7 cellular contexts compared by ENCODE assay signal in the genomic region with DNA sequence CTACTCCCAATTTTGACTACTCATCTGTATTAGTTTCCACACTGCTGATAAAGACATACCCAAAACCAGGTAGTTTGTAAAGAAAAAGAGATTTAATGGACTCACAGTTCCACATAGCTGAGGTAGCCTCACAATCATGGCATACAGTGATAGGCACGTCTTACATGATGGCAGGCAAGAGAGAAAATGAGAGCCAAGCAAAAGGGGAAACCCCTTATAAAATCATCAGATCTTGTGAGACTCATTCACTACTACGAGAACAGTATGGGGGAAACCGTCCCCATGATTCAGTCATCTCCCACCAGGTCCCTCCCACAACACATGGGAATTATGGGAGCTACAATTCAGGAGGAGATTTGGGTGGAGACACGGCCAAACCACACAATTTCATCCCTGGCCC. TPM values are rescaled to one million over a fixed set of nuclear protein-coding genes. Genes with fewer than 3 reads are reported as not detected.
DNase-seq lines count a peak whose midpoint lies in the region; ATAC-seq lines count a peak whose summit lies in the region.
"Not testable (repeated sequence)": the region's sequence is repeated elsewhere in the genome, so short reads cannot be mapped to it uniquely, and the experiment has no call there.

No MANE protein-coding gene starts in this region.

- H3K4me3 ChIP-seq in CD4-positive, CD25-positive, alpha-beta regulatory T cell (ENCODE audit: low read depth, low read length) = not testable (repeated sequence)

- not testable (repeated sequence) for H3K27ac ChIP-seq in CD4-positive, CD25-positive, alpha-beta regulatory T cell (ENCODE audit: insufficient read depth, low read length, poor library complexity, severe bottlenecking)

- H3K27me3 Mint-ChIP-seq in CD4-positive, CD25-positive, alpha-beta regulatory T cell; IgD-negative memory B cell; activated CD4-positive, alpha-beta T cell treated with anti-CD3 and anti-CD28 coated beads, Interleukin-2, amount 10 ng/mL, durations not matched to agents 24 days and 14 days; activated T-helper 1 cell treated with anti-CD3 and anti-CD28 coated beads, Interleukin-12 subunit alpha, Interleukin-12 subunit beta, Interleukin-2, Interleukin-4 antibody, amounts not matched to agents 30 ng/mL and 10 ng/mL and 1 ng/mL, durations not matched to agents 14 hours and 24 hours and 36 hours (ENCODE audit: insufficient read depth); immature natural killer cell (ENCODE audit: low read depth in 3 of 3); natural killer cell treated with Interleukin-12 subunit alpha and Interleukin-12 subunit beta and Interleukin-15 and Interleukin-18, amount 100 ng/mL, for 72 hours: not testable (repeated sequence)

- H3K4me3 Mint-ChIP-seq in CD4-positive, CD25-positive, alpha-beta regulatory T cell = peak overlapping the region in 1 of 4 donors; percentile 14
- not testable (repeated sequence) for H3K4me3 Mint-ChIP-seq in IgD-negative memory B cell; activated CD4-positive, alpha-beta T cell treated with anti-CD3 and anti-CD28 coated beads, Interleukin-2, amount 10 ng/mL, durations not matched to agents 24 days and 14 days; activated T-helper 1 cell treated with anti-CD3 and anti-CD28 coated beads, Interleukin-12 subunit alpha, Interleukin-12 subunit beta, Interleukin-2, Interleukin-4 antibody, amounts not matched to agents 30 ng/mL and 10 ng/mL and 1 ng/mL, durations not matched to agents 14 hours and 24 hours and 36 hours; natural killer cell treated with Interleukin-12 subunit alpha and Interleukin-12 subunit beta and Interleukin-15 and Interleukin-18, amount 100 ng/mL, for 72 hours
- peak overlapping the region in 1 of 5 donors; percentile 26 for H3K4me3 Mint-ChIP-seq in immature natural killer cell

- ATAC-seq in CD4-positive, CD25-positive, alpha-beta regulatory T cell (ENCODE audit: low read depth in 2 of 2); natural killer cell treated with Interleukin-12 subunit alpha and Interleukin-12 subunit beta and Interleukin-15 and Interleukin-18, amount 100 ng/mL, for 72 hours: not testable (repeated sequence)
- ATAC-seq in activated naive CD4-positive, alpha-beta T cell treated with anti-CD3 and anti-CD28 coated beads, Interleukin-2, amount 50 U/mL, for 72 hours = peak in 1 of 2 donors; percentile 65

- H3K27me3 ChIP-seq in CD4-positive, CD25-positive, alpha-beta regulatory T cell (ENCODE audit: control insufficient read depth, insufficient read depth, low read length) = not testable (repeated sequence)

- H3K9me3 ChIP-seq in CD4-positive, CD25-positive, alpha-beta regulatory T cell (ENCODE audit: control insufficient read depth in 2 of 2, low read length in 2 of 2) = peaks cover 10 to 35% of the 10 kb centered on the region in 2 experiments

- not testable (repeated sequence) for H3K4me1 ChIP-seq in CD4-positive, CD25-positive, alpha-beta regulatory T cell (ENCODE audit: control insufficient read depth, insufficient read depth, low read length, poor library complexity, severe bottlenecking)

- intact Hi-C loops in activated CD4-positive, alpha-beta T cell treated with anti-CD3 and anti-CD28 coated beads, Interleukin-2, amount 10 ng/mL, durations not matched to agents 24 days and 14 days (cut with micrococcal nuclease) = loop anchor here (1.0 to 5.0 kb wide), 2 partner anchors 12 to 33 kb away; no protein-coding TSS in a partner anchor
- intact Hi-C loops in activated T-helper 1 cell treated with anti-CD3 and anti-CD28 coated beads, Interleukin-12 subunit alpha, Interleukin-12 subunit beta, Interleukin-2, Interleukin-4 antibody, amounts not matched to agents 30 ng/mL and 10 ng/mL and 1 ng/mL, durations not matched to agents 14 hours and 24 hours and 36 hours (cut with micrococcal nuclease) = not testable (repeated sequence)

- peaks cover 58% of the 10 kb centered on the region for H3K36me3 ChIP-seq in CD4-positive, CD25-positive, alpha-beta regulatory T cell (ENCODE audit: control insufficient read depth, insufficient read depth, low read length)

- H3K9me3 Mint-ChIP-seq in CD4-positive, CD25-positive, alpha-beta regulatory T cell = peaks cover 0 to 29% (median 8%) of the 10 kb centered on the region in 7 donors
- peaks cover 0 to 19% (median 10%) of the 10 kb centered on the region in 3 donors for H3K9me3 Mint-ChIP-seq in IgD-negative memory B cell
- H3K9me3 Mint-ChIP-seq in activated CD4-positive, alpha-beta T cell treated with anti-CD3 and anti-CD28 coated beads, Interleukin-2, amount 10 ng/mL, durations not matched to agents 24 days and 14 days = peaks cover 20% of the 10 kb centered on the region
- H3K9me3 Mint-ChIP-seq in activated T-helper 1 cell treated with anti-CD3 and anti-CD28 coated beads, Interleukin-12 subunit alpha, Interleukin-12 subunit beta, Interleukin-2, Interleukin-4 antibody, amounts not matched to agents 30 ng/mL and 10 ng/mL and 1 ng/mL, durations not matched to agents 14 hours and 24 hours and 36 hours = peaks cover 31% of the 10 kb centered on the region
- peaks cover 5 to 41% of the 10 kb centered on the region in 2 donors for H3K9me3 Mint-ChIP-seq in activated naive CD4-positive, alpha-beta T cell treated with anti-CD3 and anti-CD28 coated beads, Interleukin-2, amount 50 U/mL, for 72 hours
- peaks cover 3 to 13% (median 12%) of the 10 kb centered on the region in 6 donors for H3K9me3 Mint-ChIP-seq in immature natural killer cell
- peaks cover 16% of the 10 kb centered on the region for H3K9me3 Mint-ChIP-seq in natural killer cell treated with Interleukin-12 subunit alpha and Interleukin-12 subunit beta and Interleukin-15 and Interleukin-18, amount 100 ng/mL, for 72 hours

- H3K4me1 Mint-ChIP-seq in CD4-positive, CD25-positive, alpha-beta regulatory T cell = peaks cover 22 to 78% (median 60%) of the 10 kb centered on the region in 4 donors
- H3K4me1 Mint-ChIP-seq in IgD-negative memory B cell = peaks cover 51 to 62% (median 58%) of the 10 kb centered on the region in 3 donors
- H3K4me1 Mint-ChIP-seq in activated CD4-positive, alpha-beta T cell treated with anti-CD3 and anti-CD28 coated beads, Interleukin-2, amount 10 ng/mL, durations not matched to agents 24 days and 14 days = peaks cover 19% of the 10 kb centered on the region
- peaks cover 46% of the 10 kb centered on the region for H3K4me1 Mint-ChIP-seq in activated T-helper 1 cell treated with anti-CD3 and anti-CD28 coated beads, Interleukin-12 subunit alpha, Interleukin-12 subunit beta, Interleukin-2, Interleukin-4 antibody, amounts not matched to agents 30 ng/mL and 10 ng/mL and 1 ng/mL, durations not matched to agents 14 hours and 24 hours and 36 hours (ENCODE audit: low read depth)
- H3K4me1 Mint-ChIP-seq in immature natural killer cell = peaks cover 48 to 91% of the 10 kb centered on the region in 2 donors
- peaks cover 41 to 57% of the 10 kb centered on the region in 2 donors for H3K4me1 Mint-ChIP-seq in natural killer cell treated with Interleukin-12 subunit alpha and Interleukin-12 subunit beta and Interleukin-15 and Interleukin-18, amount 100 ng/mL, for 72 hours (ENCODE audit: low read depth in 2 of 2)

- peaks cover 60% of the 10 kb centered on the region for H3K36me3 Mint-ChIP-seq in CD4-positive, CD25-positive, alpha-beta regulatory T cell
- H3K36me3 Mint-ChIP-seq in IgD-negative memory B cell (peaks cover 22% of the 10 kb centered on the region), immature natural killer cell (peaks cover 15 to 29% (median 28%) of the 10 kb centered on the region in 3 donors)
- peaks cover 86% of the 10 kb centered on the region for H3K36me3 Mint-ChIP-seq in activated CD4-positive, alpha-beta T cell treated with anti-CD3 and anti-CD28 coated beads, Interleukin-2, amount 10 ng/mL, durations not matched to agents 24 days and 14 days (ENCODE audit: low read depth)
- peaks cover 75% of the 10 kb centered on the region for H3K36me3 Mint-ChIP-seq in activated T-helper 1 cell treated with anti-CD3 and anti-CD28 coated beads, Interleukin-12 subunit alpha, Interleukin-12 subunit beta, Interleukin-2, Interleukin-4 antibody, amounts not matched to agents 30 ng/mL and 10 ng/mL and 1 ng/mL, durations not matched to agents 14 hours and 24 hours and 36 hours (ENCODE audit: low read depth)
- peaks cover 51 to 96% of the 10 kb centered on the region in 2 donors for H3K36me3 Mint-ChIP-seq in activated naive CD4-positive, alpha-beta T cell treated with anti-CD3 and anti-CD28 coated beads, Interleukin-2, amount 50 U/mL, for 72 hours
- H3K36me3 Mint-ChIP-seq in natural killer cell treated with Interleukin-12 subunit alpha and Interleukin-12 subunit beta and Interleukin-15 and Interleukin-18, amount 100 ng/mL, for 72 hours = peaks cover 44% of the 10 kb centered on the region

- peak overlapping the region; percentile 7 to 34 (median 24) for H3K27ac Mint-ChIP-seq in CD4-positive, CD25-positive, alpha-beta regulatory T cell
- H3K27ac Mint-ChIP-seq in IgD-negative memory B cell = peak overlapping the region in 2 of 3 donors; percentile 10 to 81
- peak overlapping the region; percentile 53 for H3K27ac Mint-ChIP-seq in activated CD4-positive, alpha-beta T cell treated with anti-CD3 and anti-CD28 coated beads, Interleukin-2, amount 10 ng/mL, durations not matched to agents 24 days and 14 days
- H3K27ac Mint-ChIP-seq in activated T-helper 1 cell treated with anti-CD3 and anti-CD28 coated beads, Interleukin-12 subunit alpha, Interleukin-12 subunit beta, Interleukin-2, Interleukin-4 antibody, amounts not matched to agents 30 ng/mL and 10 ng/mL and 1 ng/mL, durations not matched to agents 14 hours and 24 hours and 36 hours = peak overlapping the region; percentile 58
- H3K27ac Mint-ChIP-seq in activated naive CD4-positive, alpha-beta T cell treated with anti-CD3 and anti-CD28 coated beads, Interleukin-2, amount 50 U/mL, for 72 hours = peak overlapping the region; percentile 47 to 73
- peak overlapping the region in 5 of 6 donors; percentile 10 to 54 (median 24) for H3K27ac Mint-ChIP-seq in immature natural killer cell
- H3K27ac Mint-ChIP-seq in natural killer cell treated with Interleukin-12 subunit alpha and Interleukin-12 subunit beta and Interleukin-15 and Interleukin-18, amount 100 ng/mL, for 72 hours = peak overlapping the region; percentile 10 to 37

- DNase-seq in CD4-positive, CD25-positive, alpha-beta regulatory T cell; activated T-helper 1 cell treated with anti-CD3 and anti-CD28 coated beads, Interleukin-12 subunit alpha, Interleukin-12 subunit beta, Interleukin-2, Interleukin-4 antibody, amounts not matched to agents 30 ng/mL and 10 ng/mL and 1 ng/mL, durations not matched to agents 14 hours and 24 hours and 36 hours (ENCODE audit: low spot score); activated naive CD4-positive, alpha-beta T cell treated with anti-CD3 and anti-CD28 coated beads, Interleukin-2, amount 50 U/mL, for 72 hours (ENCODE audit: low spot score in 2 of 2); immature natural killer cell; natural killer cell treated with Interleukin-12 subunit alpha and Interleukin-12 subunit beta and Interleukin-15 and Interleukin-18, amount 100 ng/mL, for 72 hours (ENCODE audit: low spot score): not testable (repeated sequence)
- peak; percentile 51 for DNase-seq in activated CD4-positive, alpha-beta T cell treated with anti-CD3 and anti-CD28 coated beads, Interleukin-2, amount 10 ng/mL, durations not matched to agents 24 days and 14 days

RNA-seq across cellular contexts. Expression of a gene that starts 15.6 kb away (rescaled TPM):
- total RNA-seq in CD4-positive, CD25-positive, alpha-beta regulatory T cell = 98.0 TPM
- 10 to 100 TPM; 56.9 to 83.9 (median 78.3) TPM for polyA plus RNA-seq in CD4-positive, CD25-positive, alpha-beta regulatory T cell
- polyA plus RNA-seq in IgD-negative memory B cell (125 TPM), immature natural killer cell (10 to 100 TPM; 35.2 to 47.7 (median 47.1) TPM)
- 46.1 and 48.0 TPM in 2 replicates for total RNA-seq in activated CD4-positive, alpha-beta T cell treated with anti-CD3 and anti-CD28 coated beads, Interleukin-2, amount 10 ng/mL, durations not matched to agents 24 days and 14 days
- total RNA-seq in activated T-helper 1 cell treated with anti-CD3 and anti-CD28 coated beads, Interleukin-12 subunit alpha, Interleukin-12 subunit beta, Interleukin-2, Interleukin-4 antibody, amounts not matched to agents 30 ng/mL and 10 ng/mL and 1 ng/mL, durations not matched to agents 14 hours and 24 hours and 36 hours = 49.2 and 50.5 TPM in 2 replicates
- total RNA-seq in activated naive CD4-positive, alpha-beta T cell treated with anti-CD3 and anti-CD28 coated beads, Interleukin-2, amount 50 U/mL, for 72 hours = 10 to 100 TPM; 41.4 to 85.5 TPM
- 10 to 100 TPM; 45.8 to 58.3 TPM for total RNA-seq in natural killer cell treated with Interleukin-12 subunit alpha and Interleukin-12 subunit beta and Interleukin-15 and Interleukin-18, amount 100 ng/mL, for 72 hours

RNA-seq across cellular contexts. Expression of a gene that starts 51.7 kb away (rescaled TPM):
- 167 TPM for total RNA-seq in CD4-positive, CD25-positive, alpha-beta regulatory T cell
- polyA plus RNA-seq in CD4-positive, CD25-positive, alpha-beta regulatory T cell = 10 to 100 TPM; 27.9 to 34.6 (median 31.7) TPM
- polyA plus RNA-seq in IgD-negative memory B cell = 35.1 TPM
- 95.7 and 102 TPM in 2 replicates for total RNA-seq in activated CD4-positive, alpha-beta T cell treated with anti-CD3 and anti-CD28 coated beads, Interleukin-2, amount 10 ng/mL, durations not matched to agents 24 days and 14 days
- 103 and 116 TPM in 2 replicates for total RNA-seq in activated T-helper 1 cell treated with anti-CD3 and anti-CD28 coated beads, Interleukin-12 subunit alpha, Interleukin-12 subunit beta, Interleukin-2, Interleukin-4 antibody, amounts not matched to agents 30 ng/mL and 10 ng/mL and 1 ng/mL, durations not matched to agents 14 hours and 24 hours and 36 hours
- 100 to 1,000 TPM in 1 of 2 donors, 10 to 100 TPM in 1; 85.1 to 106 TPM for total RNA-seq in activated naive CD4-positive, alpha-beta T cell treated with anti-CD3 and anti-CD28 coated beads, Interleukin-2, amount 50 U/mL, for 72 hours
- 10 to 100 TPM in 2 of 3 donors, 1 to 10 TPM in 1; 2.8 to 21.7 (median 11.7) TPM for polyA plus RNA-seq in immature natural killer cell
- total RNA-seq in natural killer cell treated with Interleukin-12 subunit alpha and Interleukin-12 subunit beta and Interleukin-15 and Interleukin-18, amount 100 ng/mL, for 72 hours = 100 to 1,000 TPM; 144 to 166 TPM
